Comparison of ENCODE assay signal across 8 cellular contexts in the genomic region with DNA sequence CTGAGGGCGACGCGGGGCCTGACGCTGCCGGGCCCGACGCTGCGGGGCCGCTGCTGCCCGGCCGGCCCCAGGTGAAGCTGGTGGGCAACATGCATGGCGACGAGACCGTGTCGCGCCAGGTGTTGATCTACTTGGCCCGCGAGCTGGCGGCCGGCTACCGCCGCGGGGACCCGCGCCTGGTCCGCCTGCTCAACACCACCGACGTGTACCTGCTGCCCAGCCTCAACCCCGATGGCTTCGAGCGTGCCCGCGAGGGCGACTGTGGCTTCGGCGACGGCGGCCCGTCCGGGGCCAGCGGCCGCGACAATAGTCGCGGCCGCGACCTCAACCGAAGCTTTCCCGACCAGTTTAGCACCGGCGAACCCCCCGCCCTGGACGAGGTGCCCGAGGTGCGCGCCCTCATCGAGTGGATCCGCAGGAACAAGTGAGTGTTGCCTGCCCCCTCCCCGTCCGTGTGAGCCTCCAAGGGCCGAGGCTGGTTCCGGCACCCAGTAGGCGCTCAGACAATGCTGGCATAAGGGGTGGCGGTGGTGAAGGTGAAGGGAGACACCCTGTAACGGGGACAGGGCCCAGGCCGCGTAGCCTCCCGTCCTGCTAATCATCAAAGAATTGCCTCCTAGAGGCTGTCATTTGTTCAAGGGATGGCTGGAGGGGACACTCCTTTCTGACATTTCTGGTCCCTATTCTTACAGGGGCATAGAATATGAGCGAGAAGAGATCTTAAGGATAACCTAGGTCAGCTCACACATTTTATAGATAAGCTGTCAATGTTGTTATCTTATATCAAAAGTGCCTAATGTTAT. TPM values are rescaled to one million over a fixed set of nuclear protein-coding genes. Genes with fewer than 3 reads are reported as not detected.
DNase-seq lines count a peak whose midpoint lies in the region; ATAC-seq and TF ChIP-seq lines count a peak whose summit lies in the region.

No MANE protein-coding gene starts in this region.

- no peaks in the 10 kb centered on the region for H3K36me3 ChIP-seq in brain microvascular endothelial cell (replicated peaks)

- no peak overlapping the region for H3K27ac ChIP-seq in brain microvascular endothelial cell

- H3K27me3 Mint-ChIP-seq in immature natural killer cell (ENCODE audit: low read depth in 3 of 3), result peaks cover 8 to 14% (median 13%) of the 10 kb centered on the region in 3 donors

- ATAC-seq in GM18502 (IDR thresholded peaks at IDR 0.05; ENCODE audit: poor library complexity, unreplicated experiment) (peak; percentile 22), HG02884 (IDR thresholded peaks at IDR 0.05; ENCODE audit: unreplicated experiment) (peak; percentile 21), SK-N-SH treated with all-trans-retinoic acid at 6 μM for 48 hours (peak; percentile 21)

- peak overlapping the region; percentile 85 to 92 (median 88) for H3K27ac Mint-ChIP-seq in immature natural killer cell

- TF ChIP-seq CTCF in brain microvascular endothelial cell (IDR thresholded peaks at IDR 0.05; ENCODE audit: low read depth, low read length, missing control alignments), result no peak

- H3K9me3 Mint-ChIP-seq in immature natural killer cell, result no peaks in the 10 kb centered on the region

- H3K4me3 Mint-ChIP-seq in immature natural killer cell, result peak overlapping the region; percentile 86 to 94 (median 91)

- in situ Hi-C loops in brain microvascular endothelial cell (cut with HindIII; ENCODE audit: low pct_ligation_motif_present, low sequenced_read_pairs), result no loop called here

- no peak for DNase-seq in brain microvascular endothelial cell
- peak; percentile 52 to 60 (median 55) for DNase-seq in immature natural killer cell
- peak; percentile 35 for DNase-seq in stimulated activated CD4-positive, alpha-beta T cell treated with anti-CD3 and anti-CD28 coated beads, Interleukin-4, amount 100 ng/mL, for 1 hour
- no peak for DNase-seq in GDM1 (lab: John Stamatoyannopoulos, UW)
- no peak for DNase-seq in NAMALWA (ENCODE audit: low spot score)

- peaks cover 60 to 68% of the 10 kb centered on the region in 2 donors for H3K4me1 Mint-ChIP-seq in immature natural killer cell

- peak overlapping the region; percentile 73 for H3K4me3 ChIP-seq in brain microvascular endothelial cell (ENCODE audit: low read depth, low read length)

- H3K36me3 Mint-ChIP-seq in immature natural killer cell, result peaks cover 0 to 2% (median 0%) of the 10 kb centered on the region in 3 donors

- H3K27me3 ChIP-seq in brain microvascular endothelial cell (replicated peaks), result no peaks in the 10 kb centered on the region

TF ChIP-seq in SK-N-SH treated with all-trans-retinoic acid at 6 μM for 48 hours, 23 proteins besides CTCF, POLR2A, EP300 and RAD21:
- no peak for TF ChIP-seq OSR1 (CRISPR knock-in tag; IDR thresholded peaks at IDR 0.05)
- no peak for TF ChIP-seq ZNF8 (CRISPR knock-in tag; IDR thresholded peaks at IDR 0.05)
- no peak for TF ChIP-seq ZFP3 (CRISPR knock-in tag; IDR thresholded peaks at IDR 0.05)
- no peak for TF ChIP-seq ZNF70 (CRISPR knock-in tag; IDR thresholded peaks at IDR 0.05)
- TF ChIP-seq CSDC2 (CRISPR knock-in tag; IDR thresholded peaks at IDR 0.05), result no peak
- no peak for TF ChIP-seq SNAI2 (CRISPR knock-in tag; IDR thresholded peaks at IDR 0.05)
- TF ChIP-seq RARB (CRISPR knock-in tag; IDR thresholded peaks at IDR 0.05), result no peak
- TF ChIP-seq ARNTL (CRISPR knock-in tag; IDR thresholded peaks at IDR 0.05; ENCODE audit: borderline replicate concordance, low read depth), result no peak
- TF ChIP-seq POU6F1 (CRISPR knock-in tag; IDR thresholded peaks at IDR 0.05; ENCODE audit: borderline replicate concordance, low read depth), result no peak
- TF ChIP-seq ZFP30 (CRISPR knock-in tag; IDR thresholded peaks at IDR 0.05), result no peak
- no peak for TF ChIP-seq TCF4 (CRISPR knock-in tag; IDR thresholded peaks at IDR 0.05; ENCODE audit: borderline replicate concordance)
- TF ChIP-seq GLIS3 (CRISPR knock-in tag; IDR thresholded peaks at IDR 0.05), result no peak
- TF ChIP-seq, protein P1, sequence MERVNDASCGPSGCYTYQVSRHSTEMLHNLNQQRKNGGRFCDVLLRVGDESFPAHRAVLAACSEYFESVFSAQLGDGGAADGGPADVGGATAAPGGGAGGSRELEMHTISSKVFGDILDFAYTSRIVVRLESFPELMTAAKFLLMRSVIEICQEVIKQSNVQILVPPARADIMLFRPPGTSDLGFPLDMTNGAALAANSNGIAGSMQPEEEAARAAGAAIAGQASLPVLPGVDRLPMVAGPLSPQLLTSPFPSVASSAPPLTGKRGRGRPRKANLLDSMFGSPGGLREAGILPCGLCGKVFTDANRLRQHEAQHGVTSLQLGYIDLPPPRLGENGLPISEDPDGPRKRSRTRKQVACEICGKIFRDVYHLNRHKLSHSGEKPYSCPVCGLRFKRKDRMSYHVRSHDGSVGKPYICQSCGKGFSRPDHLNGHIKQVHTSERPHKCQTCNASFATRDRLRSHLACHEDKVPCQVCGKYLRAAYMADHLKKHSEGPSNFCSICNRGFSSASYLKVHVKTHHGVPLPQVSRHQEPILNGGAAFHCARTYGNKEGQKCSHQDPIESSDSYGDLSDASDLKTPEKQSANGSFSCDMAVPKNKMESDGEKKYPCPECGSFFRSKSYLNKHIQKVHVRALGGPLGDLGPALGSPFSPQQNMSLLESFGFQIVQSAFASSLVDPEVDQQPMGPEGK (CRISPR knock-in tag; IDR thresholded peaks at IDR 0.05; ENCODE audit: borderline replicate concordance), result no peak
- no peak for TF ChIP-seq ESRRG (CRISPR knock-in tag; IDR thresholded peaks at IDR 0.05)
- no peak for TF ChIP-seq ISL1 (CRISPR knock-in tag; IDR thresholded peaks at IDR 0.05)
- TF ChIP-seq TOX (CRISPR knock-in tag; IDR thresholded peaks at IDR 0.05; ENCODE audit: borderline replicate concordance), result no peak
- TF ChIP-seq, protein P2, sequence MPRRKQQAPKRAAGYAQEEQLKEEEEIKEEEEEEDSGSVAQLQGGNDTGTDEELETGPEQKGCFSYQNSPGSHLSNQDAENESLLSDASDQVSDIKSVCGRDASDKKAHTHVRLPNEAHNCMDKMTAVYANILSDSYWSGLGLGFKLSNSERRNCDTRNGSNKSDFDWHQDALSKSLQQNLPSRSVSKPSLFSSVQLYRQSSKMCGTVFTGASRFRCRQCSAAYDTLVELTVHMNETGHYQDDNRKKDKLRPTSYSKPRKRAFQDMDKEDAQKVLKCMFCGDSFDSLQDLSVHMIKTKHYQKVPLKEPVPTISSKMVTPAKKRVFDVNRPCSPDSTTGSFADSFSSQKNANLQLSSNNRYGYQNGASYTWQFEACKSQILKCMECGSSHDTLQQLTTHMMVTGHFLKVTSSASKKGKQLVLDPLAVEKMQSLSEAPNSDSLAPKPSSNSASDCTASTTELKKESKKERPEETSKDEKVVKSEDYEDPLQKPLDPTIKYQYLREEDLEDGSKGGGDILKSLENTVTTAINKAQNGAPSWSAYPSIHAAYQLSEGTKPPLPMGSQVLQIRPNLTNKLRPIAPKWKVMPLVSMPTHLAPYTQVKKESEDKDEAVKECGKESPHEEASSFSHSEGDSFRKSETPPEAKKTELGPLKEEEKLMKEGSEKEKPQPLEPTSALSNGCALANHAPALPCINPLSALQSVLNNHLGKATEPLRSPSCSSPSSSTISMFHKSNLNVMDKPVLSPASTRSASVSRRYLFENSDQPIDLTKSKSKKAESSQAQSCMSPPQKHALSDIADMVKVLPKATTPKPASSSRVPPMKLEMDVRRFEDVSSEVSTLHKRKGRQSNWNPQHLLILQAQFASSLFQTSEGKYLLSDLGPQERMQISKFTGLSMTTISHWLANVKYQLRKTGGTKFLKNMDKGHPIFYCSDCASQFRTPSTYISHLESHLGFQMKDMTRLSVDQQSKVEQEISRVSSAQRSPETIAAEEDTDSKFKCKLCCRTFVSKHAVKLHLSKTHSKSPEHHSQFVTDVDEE (CRISPR knock-in tag; IDR thresholded peaks at IDR 0.05), result no peak
- no peak for TF ChIP-seq PPARA (CRISPR knock-in tag; IDR thresholded peaks at IDR 0.05; ENCODE audit: borderline replicate concordance)
- TF ChIP-seq, protein P3, sequence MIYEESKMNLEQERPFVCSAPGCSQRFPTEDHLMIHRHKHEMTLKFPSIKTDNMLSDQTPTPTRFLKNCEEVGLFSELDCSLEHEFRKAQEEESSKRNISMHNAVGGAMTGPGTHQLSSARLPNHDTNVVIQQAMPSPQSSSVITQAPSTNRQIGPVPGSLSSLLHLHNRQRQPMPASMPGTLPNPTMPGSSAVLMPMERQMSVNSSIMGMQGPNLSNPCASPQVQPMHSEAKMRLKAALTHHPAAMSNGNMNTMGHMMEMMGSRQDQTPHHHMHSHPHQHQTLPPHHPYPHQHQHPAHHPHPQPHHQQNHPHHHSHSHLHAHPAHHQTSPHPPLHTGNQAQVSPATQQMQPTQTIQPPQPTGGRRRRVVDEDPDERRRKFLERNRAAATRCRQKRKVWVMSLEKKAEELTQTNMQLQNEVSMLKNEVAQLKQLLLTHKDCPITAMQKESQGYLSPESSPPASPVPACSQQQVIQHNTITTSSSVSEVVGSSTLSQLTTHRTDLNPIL (CRISPR knock-in tag; IDR thresholded peaks at IDR 0.05; ENCODE audit: low read depth), result no peak

RNA-seq across cellular contexts. Expression of gene CPD, which starts 0.8 kb away (rescaled TPM):
- polyA plus RNA-seq in immature natural killer cell, result 10 to 100 TPM; 22.0 to 37.4 (median 24.8) TPM

RNA-seq across cellular contexts. Expression of gene TMIGD1, which starts 45.6 kb away (rescaled TPM):
- not detected for polyA plus RNA-seq in immature natural killer cell

Comparison
In these comparisons a context has a peak if more than half of its experiments do, and no peak if none do; other contexts are left out.
1. DNase-seq: peak in immature natural killer cell (3 of 3) and stimulated activated CD4-positive, alpha-beta T cell treated with anti-CD3 and anti-CD28 coated beads, Interleukin-4, amount 100 ng/mL, for 1 hour (single experiment); none in brain microvascular endothelial cell (single experiment), GDM1 (single experiment) and NAMALWA (single experiment).
2. Peak in every context shown above with its lines, with median percentiles within 50 percentile points of each other: ATAC-seq.